ENCODE assay signal across 1 cellular context in genomic region chr18:13418013-13418710, GRCh38.
A peak's percentile ranks its signal among the peaks of the same experiment; 100 is the strongest.
TF ChIP-seq lines count a peak whose summit lies in the region.

No MANE protein-coding gene starts in this region.

TF ChIP-seq in liver, 16 proteins besides CTCF, POLR2A, EP300 and RAD21 (continued from another document):
- TF ChIP-seq ZBTB33 (IDR thresholded peaks at IDR 0.05) (peak; percentile 57), GABPA (IDR thresholded peaks at IDR 0.05 in 1 of 2, conservative IDR thresholded peaks at IDR 0.05 in 1 of 2) (no peak), NR2F2 (IDR thresholded peaks at IDR 0.05) (no peak), RXRA (IDR thresholded peaks at IDR 0.05) (peak; percentile 87 to 88)
